ENCODE assay signal across 14 cellular contexts in genomic region chr6:26575494-26575939, GRCh38. TPM values are rescaled to one million over a fixed set of nuclear protein-coding genes. Genes with fewer than 3 reads are reported as not detected.
DNase-seq lines count a peak whose midpoint lies in the region; ATAC-seq and TF ChIP-seq lines count a peak whose summit lies in the region.
"Had no signal": no experiment of that assay in that cellular context is flagged by ENCODE, and none has a peak within 500 bp of the region (broad histone marks: within the 10 kb centered on the region; RNA-seq: fewer than 3 reads in every experiment).

No MANE protein-coding gene starts in this region.

- no peak overlapping the region for H3K4me3 Mint-ChIP-seq in type B pancreatic cell
- H3K4me3 Mint-ChIP-seq: activated naive CD4-positive, alpha-beta T cell treated with anti-CD3 and anti-CD28 coated beads for 36 hours had no signal

- H3K27ac Mint-ChIP-seq in type B pancreatic cell = no peak overlapping the region
- H3K27ac Mint-ChIP-seq: activated naive CD4-positive, alpha-beta T cell treated with anti-CD3 and anti-CD28 coated beads for 36 hours had no signal

- DNase-seq in ELR (ENCODE audit: low read depth) = peak; percentile 88
- DNase-seq in M059J (ENCODE audit: low read depth) = peak; percentile 25
- peak; percentile 36 for DNase-seq in amniotic stem cell (lab: John Stamatoyannopoulos, UW)
- peak; percentile 72 for DNase-seq in iris pigment epithelial cell (ENCODE audit: low read depth)
- no peak for DNase-seq in left lobe of liver (ENCODE audit: low spot score)
- no peak for DNase-seq in activated CD4-positive, alpha-beta T cell treated with anti-CD3 and anti-CD28 coated beads, Interleukin-2, amount 50 U/mL, for 48 hours
- no peak for DNase-seq in type B pancreatic cell (ENCODE audit: extremely low spot score, unreplicated experiment)
- DNase-seq: activated CD4-positive, alpha-beta T cell treated with anti-CD3 and anti-CD28 coated beads, Interleukin-2, amount 50 U/mL, for 4 hours; activated naive CD4-positive, alpha-beta T cell treated with anti-CD3 and anti-CD28 coated beads for 36 hours; dermis blood vessel endothelial cell; MG63; NCI-H524 treated with DMSO at 0.1 percent for 48 hours; nucleus accumbens; stimulated activated naive CD4-positive, alpha-beta T cell had no signal

- peaks cover 15% of the 10 kb centered on the region for H3K4me1 Mint-ChIP-seq in type B pancreatic cell (ENCODE audit: unreplicated experiment)

- no peak for ATAC-seq in left lobe of liver

- no peaks in the 10 kb centered on the region for H3K36me3 Mint-ChIP-seq in type B pancreatic cell

- H3K9me3 Mint-ChIP-seq in type B pancreatic cell = peaks cover 6% of the 10 kb centered on the region

- no peak for TF ChIP-seq CTCF in type B pancreatic cell (conservative IDR thresholded peaks at IDR 0.05)

- peaks cover 74% of the 10 kb centered on the region for H3K27me3 Mint-ChIP-seq in type B pancreatic cell

RNA-seq across cellular contexts. Expression of gene ABT1, which starts 21.2 kb away (rescaled TPM):
- total RNA-seq in M059J (2014; rRNA removed; shearing (Covaris generic)) = 20.4 and 25.7 TPM in 2 replicates
- total RNA-seq in left lobe of liver = 7.3 TPM
- 21.4 and 23.9 TPM in 2 replicates for total RNA-seq in type B pancreatic cell (ENCODE audit: low replicate concordance)

RNA-seq across cellular contexts. Expression of gene HMGN4, which starts 37.4 kb away (rescaled TPM):
- 144 and 161 TPM in 2 replicates for total RNA-seq in M059J (2014; rRNA removed; shearing (Covaris generic))
- total RNA-seq in left lobe of liver = 4.7 TPM
- total RNA-seq in type B pancreatic cell (ENCODE audit: low replicate concordance) = 31.7 and 37.6 TPM in 2 replicates

Comparison
In these comparisons a context has a peak if more than half of its experiments do, and no peak if none do; other contexts are left out.
1. DNase-seq: peak in ELR (single experiment), M059J (single experiment), amniotic stem cell (single experiment) and iris pigment epithelial cell (single experiment); none in left lobe of liver (single experiment), activated CD4-positive, alpha-beta T cell treated with anti-CD3 and anti-CD28 coated beads, Interleukin-2, amount 50 U/mL, for 48 hours (0 of 2) and type B pancreatic cell (single experiment).